In genomic region chr3:186782542-186783069, GRCh38 we compare ENCODE assay signal across 2 cellular contexts.
A peak's percentile ranks its signal among the peaks of the same experiment; 100 is the strongest.
TF ChIP-seq lines count a peak whose summit lies in the region.

No MANE protein-coding gene starts in this region.

TF ChIP-seq in HEK293, 187 proteins besides CTCF, POLR2A, EP300 and RAD21:
- TF ChIP-seq SALL2 (tag by site-specific recombination; IDR thresholded peaks at IDR 0.05; ENCODE audit: borderline replicate concordance), result no peak
- no peak for TF ChIP-seq MEIS1 (CRISPR knock-in tag; IDR thresholded peaks at IDR 0.05; ENCODE audit: borderline replicate concordance)
- TF ChIP-seq ZNF2 (tag by site-specific recombination; IDR thresholded peaks at IDR 0.05), result 0 out of 2 replicates have a peak, but pooled peaks have one; percentile 10
TF ChIP-seq in HEK293: peak in this region for 1.

TF ChIP-seq in H1, 55 proteins besides CTCF, POLR2A, EP300 and RAD21:
- no peak for TF ChIP-seq EGR1 (IDR thresholded peaks at IDR 0.05; ENCODE audit: borderline replicate concordance, low read depth, low read length)
- TF ChIP-seq, protein P1, sequence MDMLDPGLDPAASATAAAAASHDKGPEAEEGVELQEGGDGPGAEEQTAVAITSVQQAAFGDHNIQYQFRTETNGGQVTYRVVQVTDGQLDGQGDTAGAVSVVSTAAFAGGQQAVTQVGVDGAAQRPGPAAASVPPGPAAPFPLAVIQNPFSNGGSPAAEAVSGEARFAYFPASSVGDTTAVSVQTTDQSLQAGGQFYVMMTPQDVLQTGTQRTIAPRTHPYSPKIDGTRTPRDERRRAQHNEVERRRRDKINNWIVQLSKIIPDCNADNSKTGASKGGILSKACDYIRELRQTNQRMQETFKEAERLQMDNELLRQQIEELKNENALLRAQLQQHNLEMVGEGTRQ (IDR thresholded peaks at IDR 0.05; ENCODE audit: low read length), result no peak
- no peak for TF ChIP-seq BACH1 (IDR thresholded peaks at IDR 0.05; ENCODE audit: low read length)
- no peak for TF ChIP-seq RBBP5 (IDR thresholded peaks at IDR 0.05; ENCODE audit: borderline replicate concordance, low read depth, low read length)
- no peak; the same call in 1 of the 2 replicates for TF ChIP-seq CHD1 (IDR thresholded peaks at IDR 0.05; ENCODE audit: low read depth, low read length)
- no peak for TF ChIP-seq SP4 (IDR thresholded peaks at IDR 0.05; ENCODE audit: low read length)
- peak; percentile 78 for TF ChIP-seq SAP30 (IDR thresholded peaks at IDR 0.05; ENCODE audit: insufficient read depth, insufficient replicate concordance, low read length)
- no peak for TF ChIP-seq TCF12 (IDR thresholded peaks at IDR 0.05; ENCODE audit: low read depth, low read length)
- TF ChIP-seq CTBP2 (IDR thresholded peaks at IDR 0.05; ENCODE audit: borderline replicate concordance, insufficient read depth, insufficient read length, low read length), result no peak
- no peak for TF ChIP-seq CEBPB (IDR thresholded peaks at IDR 0.05; ENCODE audit: low read depth, low read length)
- no peak for TF ChIP-seq SUZ12 (IDR thresholded peaks at IDR 0.05; ENCODE audit: low read length)
- TF ChIP-seq YY1 (IDR thresholded peaks at IDR 0.05; ENCODE audit: low read depth, low read length), result peak; percentile 47; the same call in 1 of the 2 replicates
TF ChIP-seq in H1: peak in this region for 2.
